In the genomic region with DNA sequence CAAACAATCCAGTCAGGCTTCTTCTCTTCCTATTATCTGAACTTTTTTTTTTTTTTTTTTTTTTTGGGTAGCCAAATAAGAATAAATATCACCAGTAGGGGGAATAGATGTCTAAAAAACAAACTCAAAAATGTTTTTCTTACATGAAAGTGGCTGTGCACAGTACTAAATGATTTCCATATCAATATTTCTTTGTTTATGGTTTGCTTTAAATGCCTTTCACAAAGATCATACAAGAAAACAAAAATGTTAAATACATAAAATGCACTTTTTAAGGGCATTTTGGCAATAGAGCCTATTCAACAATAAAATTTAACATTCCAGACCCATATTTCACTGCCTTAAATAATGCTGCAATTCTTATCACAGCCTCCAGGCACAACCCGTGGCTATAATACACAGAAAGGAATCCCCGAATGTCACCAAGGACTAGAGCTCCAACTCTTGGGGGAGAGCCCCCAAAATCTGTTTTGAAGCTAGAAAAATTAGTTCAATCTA, we compare ENCODE assay signal across 12 cellular contexts.
DNase-seq lines count a peak whose midpoint lies in the region; ATAC-seq and TF ChIP-seq lines count a peak whose summit lies in the region.
"Had no signal": no experiment of that assay in that cellular context is flagged by ENCODE, and none has a peak within 500 bp of the region (broad histone marks: within the 10 kb centered on the region; RNA-seq: fewer than 3 reads in every experiment).

No MANE protein-coding gene starts in this region.

- intact Hi-C loops in left ventricle myocardium inferior (cut with micrococcal nuclease) (no loop called here), Panc1 (cut with micrococcal nuclease; ENCODE audit: unreplicated experiment) (loop anchor here (5.0 kb wide), 1 partner anchor 140 kb away; no protein-coding TSS in a partner anchor), left lung (cut with DNase I) (no loop called here)

- DNase-seq in left ventricle myocardium inferior = no peak
- DNase-seq in right atrium auricular region (ENCODE audit: low spot score) = no peak
- DNase-seq in Panc1 (ENCODE audit: low read depth, low spot score) = no peak
- DNase-seq in fibroblast of the aortic adventitia (ENCODE audit: low read depth) = peak; percentile 61
- no peak for DNase-seq in left lung
- no peak for DNase-seq in kidney glomerular epithelial cell (lab: John Stamatoyannopoulos, UW)
- DNase-seq in stimulated activated naive CD8-positive, alpha-beta T cell treated with anti-CD3 and anti-CD28 coated beads, Interleukin-15, amount 100 ng/mL, for 72 hours = no peak
- DNase-seq: activated naive CD4-positive, alpha-beta T cell; DMS79 treated with DMSO at 0.1 percent for 48 hours; T-cell had no signal

- no peak overlapping the region for H3K27ac Mint-ChIP-seq in stimulated activated naive CD8-positive, alpha-beta T cell treated with anti-CD3 and anti-CD28 coated beads, Interleukin-15, amount 100 ng/mL, for 72 hours
- H3K27ac Mint-ChIP-seq: T-cell had no signal

- BruUV-seq in Panc1 (replicated peaks; lab: Mats Ljungman, UMichigan) = no TSS peak

- H3K9me3 Mint-ChIP-seq in stimulated activated naive CD8-positive, alpha-beta T cell treated with anti-CD3 and anti-CD28 coated beads, Interleukin-15, amount 100 ng/mL, for 72 hours = no peaks in the 10 kb centered on the region
- H3K9me3 Mint-ChIP-seq: T-cell had no signal

- CTCF ChIA-PET in Panc1 (lab: Charles Lee) = no interaction called here

- in situ Hi-C loops in Panc1 (cut with HindIII; ENCODE audit: low pct_unique_long_range_greater_than_20kb, low sequenced_read_pairs) = no loop called here

- ATAC-seq in Panc1 (no peak), HG02981 (IDR thresholded peaks at IDR 0.05; ENCODE audit: unreplicated experiment) (no peak), left lung (no peak)
- ATAC-seq in stimulated activated naive CD8-positive, alpha-beta T cell treated with anti-CD3 and anti-CD28 coated beads, Interleukin-15, amount 100 ng/mL, for 72 hours = no peak
- ATAC-seq: T-cell had no signal

- H3K9me3 ChIP-seq in left ventricle myocardium inferior (replicated peaks) (no peaks in the 10 kb centered on the region), right atrium auricular region (no peaks in the 10 kb centered on the region), Panc1 (ENCODE audit: control insufficient read depth, insufficient read depth, low read depth, low read length) (no peaks in the 10 kb centered on the region), left lung (no peaks in the 10 kb centered on the region)

- TF ChIP-seq CTCF in left ventricle myocardium inferior (IDR thresholded peaks at IDR 0.05; ENCODE audit: borderline replicate concordance) (peak; percentile 20), right atrium auricular region (IDR thresholded peaks at IDR 0.05) (no peak), Panc1 (IDR thresholded peaks at IDR 0.05) (peak; percentile 17; the same call in 1 of the 2 replicates), fibroblast of the aortic adventitia (IDR thresholded peaks at IDR 0.05; ENCODE audit: insufficient read depth, low read length) (peak; percentile 68), left lung (IDR thresholded peaks at IDR 0.05) (no peak)

- H3K27ac ChIP-seq in left ventricle myocardium inferior (replicated peaks) (no peak overlapping the region), right atrium auricular region (no peak overlapping the region), Panc1 (ENCODE audit: low read length) (no peak overlapping the region), left lung (no peak overlapping the region)
- H3K27ac ChIP-seq: hepatocyte had no signal

- H3K27me3 Mint-ChIP-seq in stimulated activated naive CD8-positive, alpha-beta T cell treated with anti-CD3 and anti-CD28 coated beads, Interleukin-15, amount 100 ng/mL, for 72 hours = peaks cover 21% of the 10 kb centered on the region

- no peaks in the 10 kb centered on the region for H3K4me1 ChIP-seq in left ventricle myocardium inferior
- no peaks in the 10 kb centered on the region for H3K4me1 ChIP-seq in right atrium auricular region
- no peaks in the 10 kb centered on the region for H3K4me1 ChIP-seq in Panc1 (ENCODE audit: control insufficient read depth, insufficient read depth, low read length)
- H3K4me1 ChIP-seq in left lung = peaks cover 0 to 15% of the 10 kb centered on the region in 2 donors

- H3K4me3 ChIP-seq in left ventricle myocardium inferior (no peak overlapping the region), right atrium auricular region (no peak overlapping the region), Panc1 (ENCODE audit: low read depth in 2 of 2, low read length in 2 of 2) (no peak overlapping the region), fibroblast of the aortic adventitia (ENCODE audit: low read depth, low read length) (no peak overlapping the region), left lung (no peak overlapping the region)
- H3K4me3 ChIP-seq: hepatocyte had no signal

- no peak overlapping the region for H3K4me3 Mint-ChIP-seq in stimulated activated naive CD8-positive, alpha-beta T cell treated with anti-CD3 and anti-CD28 coated beads, Interleukin-15, amount 100 ng/mL, for 72 hours
- H3K4me3 Mint-ChIP-seq: T-cell had no signal

- POLR2A ChIA-PET in Panc1 (lab: Charles Lee) = no interaction called here

- H3K27me3 ChIP-seq in left ventricle myocardium inferior (ENCODE audit: low read depth) = peaks cover 9% of the 10 kb centered on the region
- H3K27me3 ChIP-seq in right atrium auricular region = no peaks in the 10 kb centered on the region
- peaks cover 5% of the 10 kb centered on the region; the same call in 1 of the 2 replicates for H3K27me3 ChIP-seq in Panc1 (ENCODE audit: control insufficient read depth, insufficient read depth, low read length)
- H3K27me3 ChIP-seq in left lung = no peaks in the 10 kb centered on the region
- H3K27me3 ChIP-seq: hepatocyte had no signal

- no peaks in the 10 kb centered on the region for H3K36me3 ChIP-seq in left ventricle myocardium inferior
- H3K36me3 ChIP-seq in right atrium auricular region = no peaks in the 10 kb centered on the region
- H3K36me3 ChIP-seq in Panc1 (ENCODE audit: control insufficient read depth, insufficient read depth, low read length) = no peaks in the 10 kb centered on the region
- H3K36me3 ChIP-seq in left lung = no peaks in the 10 kb centered on the region

- H3K4me1 Mint-ChIP-seq in stimulated activated naive CD8-positive, alpha-beta T cell treated with anti-CD3 and anti-CD28 coated beads, Interleukin-15, amount 100 ng/mL, for 72 hours = no peaks in the 10 kb centered on the region
- H3K4me1 Mint-ChIP-seq: T-cell had no signal

Comparison
In these comparisons a context has a peak if more than half of its experiments do, and no peak if none do; other contexts are left out.
1. CTCF ChIP-seq: peak in left ventricle myocardium inferior (single experiment), Panc1 (single experiment) and fibroblast of the aortic adventitia (single experiment); none in right atrium auricular region (0 of 2) and left lung (0 of 2).